Comparison of ENCODE assay signal across 17 cellular contexts in genomic region chr5:168408561-168409321, GRCh38.
DNase-seq lines count a peak whose midpoint lies in the region; ATAC-seq, FAIRE-seq and TF ChIP-seq lines count a peak whose summit lies in the region.
"Had no signal": no experiment of that assay in that cellular context is flagged by ENCODE, and none has a peak within 500 bp of the region (broad histone marks: within the 10 kb centered on the region; RNA-seq: fewer than 3 reads in every experiment).

No MANE protein-coding gene starts in this region.

- no peak for TF ChIP-seq CTCF in fibroblast of mammary gland (conservative IDR thresholded peaks at IDR 0.05; ENCODE audit: control insufficient read depth, insufficient read depth, low read depth, low read length)
- TF ChIP-seq CTCF in osteoblast (IDR thresholded peaks at IDR 0.05; ENCODE audit: extremely low read depth, low read depth, low read length) = no peak
- TF ChIP-seq CTCF in OCI-LY7 (conservative IDR thresholded peaks at IDR 0.05; ENCODE audit: low read length) = no peak
- TF ChIP-seq CTCF in HepG2 (CRISPR knock-in tag; IDR thresholded peaks at IDR 0.05) = no peak
- TF ChIP-seq CTCF in mucosa of descending colon (IDR thresholded peaks at IDR 0.05) = no peak

- no peaks in the 10 kb centered on the region for H3K9me3 ChIP-seq in CD4-positive, alpha-beta memory T cell (ENCODE audit: control insufficient read depth in 1 of 2, low read length in 2 of 2)
- H3K9me3 ChIP-seq in osteoblast (ENCODE audit: low read depth, low read length) = no peaks in the 10 kb centered on the region
- H3K9me3 ChIP-seq in OCI-LY7 (ENCODE audit: low read length) = no peaks in the 10 kb centered on the region
- H3K9me3 ChIP-seq in HepG2 (ENCODE audit: low read length) = no peaks in the 10 kb centered on the region
- no peaks in the 10 kb centered on the region for H3K9me3 ChIP-seq in mucosa of descending colon
- H3K9me3 ChIP-seq: stomach had no signal

- no peaks in the 10 kb centered on the region for H3K9me3 Mint-ChIP-seq in CD4-positive, alpha-beta memory T cell
- H3K9me3 Mint-ChIP-seq: CD14-positive monocyte had no signal

- no peak overlapping the region for H3K4me3 ChIP-seq in CD4-positive, alpha-beta memory T cell (ENCODE audit: low read length in 2 of 2)
- H3K4me3 ChIP-seq in fibroblast of mammary gland (ENCODE audit: control insufficient read depth, low read depth, low read length) (no peak overlapping the region), osteoblast (ENCODE audit: insufficient read depth, low read length) (no peak overlapping the region), OCI-LY7 (ENCODE audit: low read depth, low read length, poor library complexity, severe bottlenecking) (no peak overlapping the region), HepG2 (replicated peaks in 1 of 3; ENCODE audit: insufficient read depth in 1 of 3, low read depth in 2 of 3, low read length in 3 of 3) (no peak overlapping the region), mucosa of descending colon (no peak overlapping the region)
- H3K4me3 ChIP-seq: stomach had no signal

- H3K27me3 ChIP-seq in CD4-positive, alpha-beta memory T cell (ENCODE audit: insufficient read depth, low read length) = no peaks in the 10 kb centered on the region
- H3K27me3 ChIP-seq in osteoblast (ENCODE audit: insufficient read depth, low read length) (no peaks in the 10 kb centered on the region), HepG2 (ENCODE audit: control insufficient read depth in 1 of 2, insufficient read depth in 2 of 2, low read length in 2 of 2) (no peaks in the 10 kb centered on the region)
- H3K27me3 ChIP-seq: foreskin keratinocyte, stomach had no signal

- no peaks in the 10 kb centered on the region for H3K9me2 ChIP-seq in OCI-LY7 (ENCODE audit: insufficient read depth, low read length)

- TF ChIP-seq EP300 in HepG2 (IDR thresholded peaks at IDR 0.05; ENCODE audit: low read depth in 2 of 2, low read length in 2 of 2) (no peak), HepG2 (CRISPR knock-in tag; IDR thresholded peaks at IDR 0.05; ENCODE audit: borderline replicate concordance) (no peak)

- no peak for ATAC-seq in GM19328 (IDR thresholded peaks at IDR 0.05; ENCODE audit: unreplicated experiment)
- ATAC-seq in HepG2 = no peak
- no peak for ATAC-seq in mucosa of descending colon

- H3K4me2 ChIP-seq in osteoblast (ENCODE audit: insufficient read depth, low read length) (peak overlapping the region; percentile 86), OCI-LY7 (ENCODE audit: low read length) (no peak overlapping the region), HepG2 (ENCODE audit: low read depth, low read length) (no peak overlapping the region)

- in situ Hi-C loops in HepG2 (cut with HindIII; ENCODE audit: extremely low pct_ligation_motif_present, low pct_unique_long_range_greater_than_20kb) = no loop called here

- H3K9ac ChIP-seq in HepG2 (ENCODE audit: insufficient read depth, low read depth, low read length) = no peak overlapping the region

- peaks cover 18% of the 10 kb centered on the region for H3K4me1 ChIP-seq in CD4-positive, alpha-beta memory T cell (ENCODE audit: insufficient read depth, low read length)
- H3K4me1 ChIP-seq in osteoblast (ENCODE audit: insufficient read depth, low read length) (peaks cover 38% of the 10 kb centered on the region), OCI-LY7 (ENCODE audit: insufficient read depth, low read length, poor library complexity, severe bottlenecking) (no peaks in the 10 kb centered on the region), HepG2 (ENCODE audit: insufficient read depth, low read length) (no peaks in the 10 kb centered on the region), mucosa of descending colon (ENCODE audit: low read depth) (no peaks in the 10 kb centered on the region)
- H3K4me1 ChIP-seq: stomach had no signal

- peak overlapping the region in 7 of 8 donors; percentile 81 to 94 (median 85) for H3K4me3 Mint-ChIP-seq in CD4-positive, alpha-beta memory T cell

- POLR2A ChIA-PET in CD4-positive, alpha-beta memory T cell (lab: Charles Lee; ENCODE audit: partially characterized antibody) = interaction anchor here (1.2 to 2.1 kb wide), 3 partner anchors 16 to 117 kb away, joined by 3 to 9 read pairs (median 8); partner anchors contain the start of gene WWC1
- POLR2A ChIA-PET in OCI-LY7 (lab: Charles Lee) = interaction anchor here (0.6 to 0.7 kb wide), 2 partner anchors 172 to 388 kb away, joined by 4 read pairs; no protein-coding TSS in a partner anchor
- POLR2A ChIA-PET in HepG2 (lab: Yijun Ruan, JAX) = no interaction called here

- no peak for TF ChIP-seq RAD21 in HepG2 (CRISPR knock-in tag; IDR thresholded peaks at IDR 0.05)

- no peaks in the 10 kb centered on the region for H3K27me3 Mint-ChIP-seq in CD4-positive, alpha-beta memory T cell

- H4K20me1 ChIP-seq in osteoblast (ENCODE audit: insufficient read depth, low read length) = peaks cover 5% of the 10 kb centered on the region
- no peaks in the 10 kb centered on the region for H4K20me1 ChIP-seq in OCI-LY7 (ENCODE audit: insufficient read depth, low read length)
- no peaks in the 10 kb centered on the region for H4K20me1 ChIP-seq in HepG2 (ENCODE audit: insufficient read depth, low read length)

- TF ChIP-seq POLR2A in HepG2 (IDR thresholded peaks at IDR 0.05; ENCODE audit: insufficient read depth in 1 of 2, low read depth in 2 of 2, low read length in 2 of 2) = no peak

- no TSS peak for BruUV-seq in OCI-LY7 (replicated peaks; lab: Mats Ljungman, UMichigan)
- BruUV-seq in HepG2 (replicated peaks; lab: Mats Ljungman, UMichigan) = no TSS peak

- no peak overlapping the region for H3K27ac ChIP-seq in CD4-positive, alpha-beta memory T cell (ENCODE audit: low read depth, low read length)
- H3K27ac ChIP-seq in osteoblast (ENCODE audit: low read depth, low read length) (peak overlapping the region; percentile 69), OCI-LY7 (ENCODE audit: low read depth, low read length, poor library complexity, severe bottlenecking) (no peak overlapping the region), HepG2 (ENCODE audit: extremely low read length, insufficient read depth, low read length) (no peak overlapping the region)
- H3K27ac ChIP-seq: stomach, VCaP had no signal

- no peaks in the 10 kb centered on the region for H3K36me3 Mint-ChIP-seq in CD4-positive, alpha-beta memory T cell
- H3K36me3 Mint-ChIP-seq: activated CD8-positive, alpha-beta memory T cell treated with anti-CD3 and anti-CD28 coated beads, Interleukin-2, amount 10 ng/mL, durations not matched to agents 7 days and 5 days; activated naive CD8-positive, alpha-beta T cell; CD14-positive monocyte had no signal

- CTCF ChIA-PET in CD4-positive, alpha-beta memory T cell (lab: Charles Lee; ENCODE audit: partially characterized antibody) = interaction anchor here (1.1 to 1.6 kb wide), 4 partner anchors 77 to 139 kb away, joined by 3 to 6 read pairs (median 4); partner anchors contain the start of genes RARS1 and WWC1
- CTCF ChIA-PET in OCI-LY7 (lab: Charles Lee; ENCODE audit: unreplicated experiment) (no interaction called here), HepG2 (lab: Yijun Ruan, JAX; ENCODE audit: low intra/inter-chr PET ratio, low total read pairs) (no interaction called here)

- peak overlapping the region in 6 of 7 donors; percentile 58 to 95 (median 92) for H3K27ac Mint-ChIP-seq in CD4-positive, alpha-beta memory T cell
- H3K27ac Mint-ChIP-seq: activated CD8-positive, alpha-beta memory T cell treated with anti-CD3 and anti-CD28 coated beads, Interleukin-2, amount 10 ng/mL, durations not matched to agents 7 days and 5 days; activated naive CD8-positive, alpha-beta T cell had no signal

- H3K36me3 ChIP-seq in CD4-positive, alpha-beta memory T cell (ENCODE audit: insufficient read depth, low read length) = no peaks in the 10 kb centered on the region
- H3K36me3 ChIP-seq in osteoblast (ENCODE audit: insufficient read depth, low read length) = no peaks in the 10 kb centered on the region
- no peaks in the 10 kb centered on the region for H3K36me3 ChIP-seq in OCI-LY7 (ENCODE audit: insufficient read depth, low read length)
- peaks cover 27 to 47% of the 10 kb centered on the region in 2 experiments; a peak in 4 of 5 replicates for H3K36me3 ChIP-seq in HepG2 (replicated peaks in 1 of 2; ENCODE audit: control insufficient read depth in 1 of 2, insufficient read depth in 2 of 2, low read length in 2 of 2)
- H3K36me3 ChIP-seq in mucosa of descending colon (ENCODE audit: low read depth) = no peaks in the 10 kb centered on the region

- DNase-seq in CD4-positive, alpha-beta memory T cell = no peak
- peak; percentile 42 for DNase-seq in RPMI7951 (ENCODE audit: low read depth)
- DNase-seq in fibroblast of mammary gland (ENCODE audit: low read depth) = peak; percentile 60
- peak; percentile 55 for DNase-seq in osteoblast (ENCODE audit: insufficient read length, low spot score, missing footprints)
- DNase-seq in OCI-LY7 (ENCODE audit: low spot score) = no peak
- no peak for DNase-seq in HepG2 (ENCODE audit: low spot score)
- DNase-seq in mucosa of descending colon = no peak
- DNase-seq: dermis blood vessel endothelial cell, foreskin keratinocyte, NCI-H1694, NCI-H82, stomach had no signal

- H2AFZ ChIP-seq in osteoblast (ENCODE audit: low read length) (no peak overlapping the region), OCI-LY7 (ENCODE audit: low read length) (no peak overlapping the region), HepG2 (ENCODE audit: low read length) (no peak overlapping the region)

- H3K79me2 ChIP-seq in osteoblast (ENCODE audit: insufficient read depth, low read length) = no peaks in the 10 kb centered on the region
- H3K79me2 ChIP-seq in OCI-LY7 (ENCODE audit: insufficient read depth, low read depth, low read length) = no peaks in the 10 kb centered on the region
- no peaks in the 10 kb centered on the region for H3K79me2 ChIP-seq in HepG2 (ENCODE audit: insufficient read depth, low read length)

- peaks cover 15 to 36% (median 22%) of the 10 kb centered on the region in 4 donors for H3K4me1 Mint-ChIP-seq in CD4-positive, alpha-beta memory T cell

- no peak for FAIRE-seq in HepG2 (lab: Jason Lieb, UNC)

- 98% methylated on average over 11 of the region's 11 CpGs for WGBS in HepG2 (ENCODE audit: low lambda C conversion rate)

- intact Hi-C loops in CD4-positive, alpha-beta memory T cell (cut with micrococcal nuclease) = no loop called here
- intact Hi-C loops in OCI-LY7 (cut with micrococcal nuclease; ENCODE audit: unreplicated experiment) (no loop called here), HepG2 (cut with micrococcal nuclease; ENCODE audit: unreplicated experiment) (no loop called here), mucosa of descending colon (cut with DNase I, micrococcal nuclease) (no loop called here)

TF ChIP-seq in HepG2, 621 proteins besides CTCF, POLR2A, EP300 and RAD21 (continues in another document):
- TF ChIP-seq ZNF34 (CRISPR knock-in tag; IDR thresholded peaks at IDR 0.05; ENCODE audit: borderline replicate concordance) (no peak), ZNF83 (CRISPR knock-in tag; IDR thresholded peaks at IDR 0.05; ENCODE audit: borderline replicate concordance) (no peak), ZNF274 (CRISPR knock-in tag; IDR thresholded peaks at IDR 0.05) (no peak), NAIF1 (CRISPR knock-in tag; IDR thresholded peaks at IDR 0.05; ENCODE audit: borderline replicate concordance) (no peak)

Comparison
In these comparisons a context has a peak if more than half of its experiments do, and no peak if none do; other contexts are left out.
1. DNase-seq: peak in RPMI7951 (single experiment), fibroblast of mammary gland (single experiment) and osteoblast (single experiment); none in CD4-positive, alpha-beta memory T cell (0 of 5), OCI-LY7 (single experiment), HepG2 (single experiment) and mucosa of descending colon (0 of 3).